In genomic region chr19:54206831-54207177, GRCh38 we compare ENCODE assay signal across 11 cellular contexts. TPM values are rescaled to one million over a fixed set of nuclear protein-coding genes. Genes with fewer than 3 reads are reported as not detected.
DNase-seq lines count a peak whose midpoint lies in the region; ATAC-seq and TF ChIP-seq lines count a peak whose summit lies in the region.
"Had no signal": no experiment of that assay in that cellular context is flagged by ENCODE, and none has a peak within 500 bp of the region (broad histone marks: within the 10 kb centered on the region; RNA-seq: fewer than 3 reads in every experiment).

No MANE protein-coding gene starts in this region.

- no peak overlapping the region for H3K4me3 Mint-ChIP-seq in MCF 10A (ENCODE audit: unreplicated experiment)
- no peak overlapping the region for H3K4me3 Mint-ChIP-seq in WTC11

- H3K4me1 ChIP-seq in mammary epithelial cell (ENCODE audit: insufficient read depth, low read length), result peaks cover 53% of the 10 kb centered on the region
- peaks cover 0 to 94% (median 53%) of the 10 kb centered on the region in 4 donors for H3K4me1 ChIP-seq in right lobe of liver
- H3K4me1 ChIP-seq in transverse colon, result peaks cover 48 to 96% (median 72%) of the 10 kb centered on the region in 4 donors

- CTCF ChIA-PET in MCF 10A (lab: Yijun Ruan, JAX) (interaction anchor here (1.4 kb wide), 1 partner anchor 25 kb away, joined by 7 read pairs; no protein-coding TSS in a partner anchor), mammary epithelial cell (lab: Charles Lee; ENCODE audit: low non-redundant PET) (no interaction called here), WTC11 (lab: Charles Lee) (interaction anchor here (1.1 kb wide), 1 partner anchor 59 kb away, joined by 5 read pairs; no protein-coding TSS in a partner anchor)

- H3K9me3 ChIP-seq in mammary epithelial cell (replicated peaks; ENCODE audit: insufficient read depth, low read length), result no peaks in the 10 kb centered on the region
- H3K9me3 ChIP-seq in right lobe of liver, result no peaks in the 10 kb centered on the region
- no peaks in the 10 kb centered on the region for H3K9me3 ChIP-seq in transverse colon

- H3K36me3 Mint-ChIP-seq in MCF 10A (ENCODE audit: insufficient read depth, unreplicated experiment) (peaks cover 93% of the 10 kb centered on the region), WTC11 (peaks cover 69% of the 10 kb centered on the region)

- H3K9me3 Mint-ChIP-seq in MCF 10A (ENCODE audit: unreplicated experiment), result no peaks in the 10 kb centered on the region
- no peaks in the 10 kb centered on the region for H3K9me3 Mint-ChIP-seq in WTC11
- H3K9me3 Mint-ChIP-seq: CD4-positive, alpha-beta memory T cell had no signal

- H3K9ac ChIP-seq in mammary epithelial cell (ENCODE audit: insufficient read depth, low read length), result no peak overlapping the region

- H2AFZ ChIP-seq in mammary epithelial cell (ENCODE audit: low read depth, low read length), result no peak overlapping the region

- in situ Hi-C loops in mammary epithelial cell (cut with MboI; ENCODE audit: low sequenced_read_pairs in 2 of 2), result loop anchor here in 1 of 2 donors (25.0 kb wide), 1 partner anchor 230 kb away; the partner anchor contains the start of gene LENG8
- in situ Hi-C loops in transverse colon (cut with MboI; ENCODE audit: low pct_ligation_motif_present in 1 of 4, low pct_unique_long_range_greater_than_20kb in 1 of 4, low sequenced_read_pairs in 3 of 4), result no loop called here

- intact Hi-C loops in MCF 10A (cut with micrococcal nuclease), result no loop called here
- intact Hi-C loops in mammary epithelial cell (cut with micrococcal nuclease), result loop anchor here (5.0 kb wide), 1 partner anchor 35 kb away; the partner anchor contains the start of gene TMC4
- intact Hi-C loops in right lobe of liver (cut with DNase I), result no loop called here
- intact Hi-C loops in transverse colon (cut with DNase I; ENCODE audit: low total_unique reads), result no loop called here

- H3K27me3 ChIP-seq in mammary epithelial cell (ENCODE audit: insufficient read depth, low read length) (no peaks in the 10 kb centered on the region), right lobe of liver (no peaks in the 10 kb centered on the region), transverse colon (no peaks in the 10 kb centered on the region)

- ATAC-seq in WTC11 (no peak), right lobe of liver (no peak)
- ATAC-seq: Panc1 had no signal

- TF ChIP-seq CTCF in MCF 10A (IDR thresholded peaks at IDR 0.05; ENCODE audit: unreplicated experiment), result no peak
- no peak for TF ChIP-seq CTCF in mammary epithelial cell (conservative IDR thresholded peaks at IDR 0.05 in 1 of 2, IDR thresholded peaks at IDR 0.05 in 1 of 2; ENCODE audit: extremely low read depth in 1 of 2, insufficient read depth in 1 of 2, low read depth in 1 of 2, low read length in 2 of 2)
- no peak for TF ChIP-seq CTCF in WTC11 (IDR thresholded peaks at IDR 0.05)
- TF ChIP-seq CTCF in right lobe of liver (IDR thresholded peaks at IDR 0.05), result no peak
- TF ChIP-seq CTCF in transverse colon (IDR thresholded peaks at IDR 0.05), result no peak

- dilution Hi-C loops in mammary epithelial cell (cut with HindIII; ENCODE audit: low sequenced_read_pairs), result no loop called here

- H3K4me3 ChIP-seq in mammary epithelial cell (replicated peaks in 1 of 3; ENCODE audit: insufficient read depth in 1 of 3, low read depth in 2 of 3, low read length in 3 of 3), result no peak overlapping the region
- H3K4me3 ChIP-seq in right lobe of liver, result peak overlapping the region in 1 of 3 donors; percentile 18
- no peak overlapping the region for H3K4me3 ChIP-seq in transverse colon

- H3K27ac ChIP-seq in mammary epithelial cell (ENCODE audit: insufficient read depth, low read depth, low read length) (no peak overlapping the region), right lobe of liver (peak overlapping the region; percentile 78 to 98 (median 86)), transverse colon (peak overlapping the region; percentile 59 to 90 (median 80))

- TF ChIP-seq EP300 in transverse colon (IDR thresholded peaks at IDR 0.05; ENCODE audit: low read depth), result no peak

- H3K4me2 ChIP-seq in mammary epithelial cell (ENCODE audit: insufficient read depth, low read depth, low read length), result no peak overlapping the region

- WGBS in mammary epithelial cell (ENCODE audit: low coverage, missing lambda C conversion rate), result 86% methylated on average over 11 of the region's 13 CpGs
- 73% methylated on average over 9 of the region's 13 CpGs for WGBS in right lobe of liver (ENCODE audit: insufficient coverage, low coverage, low lambda C conversion rate, missing lambda C conversion rate)
- 66% methylated on average over 13 of the region's 13 CpGs; no CpG with 5 or more reads in 1 of the 2 donors for WGBS in transverse colon (ENCODE audit: low coverage in 1 of 2), 2 donors

- H3K27me3 Mint-ChIP-seq in MCF 10A (ENCODE audit: insufficient read depth, unreplicated experiment), result no peaks in the 10 kb centered on the region
- H3K27me3 Mint-ChIP-seq in WTC11 (ENCODE audit: low read depth), result no peaks in the 10 kb centered on the region
- H3K27me3 Mint-ChIP-seq: CD4-positive, alpha-beta memory T cell had no signal

- H3K36me3 ChIP-seq in mammary epithelial cell (ENCODE audit: insufficient read depth, low read length) (peaks cover 48% of the 10 kb centered on the region), right lobe of liver (peaks cover 17 to 62% (median 36%) of the 10 kb centered on the region in 4 donors), transverse colon (peaks cover 0 to 58% (median 12%) of the 10 kb centered on the region in 4 donors)

- peaks cover 90% of the 10 kb centered on the region for H3K79me2 ChIP-seq in mammary epithelial cell (ENCODE audit: insufficient read depth, low read length)

- DNase-seq in MCF 10A (ENCODE audit: unreplicated experiment), result peak; percentile 26
- DNase-seq in mammary epithelial cell, result no peak
- no peak for DNase-seq in WTC11 (ENCODE audit: low spot score)
- no peak for DNase-seq in right lobe of liver
- DNase-seq in transverse colon, result no peak
- DNase-seq in activated CD4-positive, CD25-positive, alpha-beta regulatory T cell (lab: John Stamatoyannopoulos, UW), result no peak
- DNase-seq in EL, result no peak
- DNase-seq in NCI-H2227 (lab: John Stamatoyannopoulos, UW; ENCODE audit: unreplicated experiment), result no peak
- DNase-seq: NCI-H2107 had no signal

- no TSS peak for BruUV-seq in MCF 10A (replicated peaks; lab: Mats Ljungman, UMichigan)
- BruUV-seq in mammary epithelial cell (replicated peaks; lab: Mats Ljungman, UMichigan), result no TSS peak

- peaks cover 47% of the 10 kb centered on the region for H4K20me1 ChIP-seq in mammary epithelial cell (ENCODE audit: insufficient read depth, low read length)

- no peak overlapping the region for H3K27ac Mint-ChIP-seq in MCF 10A (ENCODE audit: low read depth, unreplicated experiment)
- peak overlapping the region; percentile 27; the same call in 1 of the 2 replicates for H3K27ac Mint-ChIP-seq in WTC11

- H3K4me1 Mint-ChIP-seq in MCF 10A (ENCODE audit: insufficient read depth, unreplicated experiment) (peaks cover 44% of the 10 kb centered on the region), WTC11 (peaks cover 59% of the 10 kb centered on the region)

- no peak for TF ChIP-seq POLR2A in right lobe of liver (IDR thresholded peaks at IDR 0.05)
- no peak for TF ChIP-seq POLR2A in transverse colon (IDR thresholded peaks at IDR 0.05)

- POLR2A ChIA-PET in MCF 10A (lab: Yijun Ruan, JAX) (interaction anchor here (1.0 to 13.2 kb wide), 3 partner anchors 16 to 70 kb away, joined by 5 to 324 read pairs (median 14); partner anchors contain the start of genes LENG1, MBOAT7 and TSEN34), WTC11 (lab: Charles Lee) (interaction anchor here (0.7 to 2.3 kb wide), 3 partner anchors 17 to 70 kb away, joined by 3 to 9 read pairs (median 3); partner anchors contain the start of genes MBOAT7 and TSEN34)

TF ChIP-seq in WTC11, 78 proteins besides CTCF, POLR2A, EP300 and RAD21 (continues in another document):
- TF ChIP-seq ZBTB21 (CRISPR knock-in tag; IDR thresholded peaks at IDR 0.05; ENCODE audit: borderline replicate concordance), result no peak

RNA-seq across cellular contexts. Expression of gene RPS9, which starts 6.1 kb away (rescaled TPM):
- total RNA-seq in MCF 10A (2022), result 1,356 and 1,735 TPM in 2 replicates
- total RNA-seq in mammary epithelial cell, result 1,000 to 10,000 TPM; 1,098 to 1,139 TPM
- polyA plus RNA-seq in mammary epithelial cell, result 2,376 TPM
- polyA minus RNA-seq in mammary epithelial cell, result 1,031 TPM
- total RNA-seq in WTC11 (2021), result 1,828 to 2,106 TPM (median 2,018 TPM) in 3 replicates
- 100 to 1,000 TPM; 399 to 706 (median 486) TPM for total RNA-seq in right lobe of liver
- total RNA-seq in transverse colon, result 1,000 to 10,000 TPM in 3 of 4 donors, 100 to 1,000 TPM in 1; 912 to 1,639 (median 1,317) TPM

RNA-seq across cellular contexts. Expression of gene TSEN34, which starts 15.7 kb away (rescaled TPM):
- total RNA-seq in MCF 10A (2022) (28.0 and 40.1 TPM in 2 replicates), mammary epithelial cell (10 to 100 TPM; 65.3 to 94.0 TPM), WTC11 (2021) (32.0 to 34.3 TPM (median 32.5 TPM) in 3 replicates), right lobe of liver (10 to 100 TPM; 11.8 to 31.9 (median 17.9) TPM), transverse colon (100 to 1,000 TPM in 1 of 4 donors, 10 to 100 TPM in 3; 62.0 to 138 (median 65.9) TPM)
- polyA plus RNA-seq in mammary epithelial cell, result 82.0 TPM
- 26.7 TPM for polyA minus RNA-seq in mammary epithelial cell

RNA-seq across cellular contexts. Expression of gene LILRB3, which starts 16.0 kb away (rescaled TPM):
- total RNA-seq in MCF 10A (2022) (not detected in 2 replicates), mammary epithelial cell (not detected), WTC11 (2021) (not detected in 3 replicates), right lobe of liver (1 to 10 TPM; 1.3 to 8.7 (median 6.2) TPM), transverse colon (1 to 10 TPM; 2.2 to 7.6 (median 4.6) TPM)
- polyA plus RNA-seq in mammary epithelial cell, result not detected
- polyA minus RNA-seq in mammary epithelial cell, result not detected

RNA-seq across cellular contexts. Expression of gene MBOAT7, which starts 17.4 kb away (rescaled TPM):
- total RNA-seq in MCF 10A (2022) (43.8 and 49.5 TPM in 2 replicates), mammary epithelial cell (100 to 1,000 TPM in 1 of 2 donors, 10 to 100 TPM in 1; 43.5 to 140 TPM), WTC11 (2021) (109 to 126 TPM (median 113 TPM) in 3 replicates), right lobe of liver (10 to 100 TPM; 26.6 to 57.7 (median 32.9) TPM), transverse colon (100 to 1,000 TPM; 180 to 249 (median 218) TPM)
- 70.4 TPM for polyA plus RNA-seq in mammary epithelial cell
- polyA minus RNA-seq in mammary epithelial cell, result 70.9 TPM

RNA-seq across cellular contexts. Expression of gene TMC4, which starts 33.8 kb away (rescaled TPM):
- total RNA-seq in MCF 10A (2022), result 3.7 and 6.1 TPM in 2 replicates
- total RNA-seq in mammary epithelial cell, result 10 to 100 TPM; 21.0 to 41.0 TPM
- 5.3 TPM for polyA plus RNA-seq in mammary epithelial cell
- polyA minus RNA-seq in mammary epithelial cell, result 2.2 TPM
- 9.3 to 14.7 TPM (median 13.8 TPM) in 3 replicates for total RNA-seq in WTC11 (2021)
- 1 to 10 TPM in 3 of 6 experiments, under 1 TPM in 3; 0.18 to 2.4 (median 1.1) TPM for total RNA-seq in right lobe of liver
- 100 to 1,000 TPM in 3 of 4 donors, 10 to 100 TPM in 1; 91.5 to 386 (median 180) TPM for total RNA-seq in transverse colon
